Comparison of ENCODE assay signal across 19 cellular contexts in the genomic region with DNA sequence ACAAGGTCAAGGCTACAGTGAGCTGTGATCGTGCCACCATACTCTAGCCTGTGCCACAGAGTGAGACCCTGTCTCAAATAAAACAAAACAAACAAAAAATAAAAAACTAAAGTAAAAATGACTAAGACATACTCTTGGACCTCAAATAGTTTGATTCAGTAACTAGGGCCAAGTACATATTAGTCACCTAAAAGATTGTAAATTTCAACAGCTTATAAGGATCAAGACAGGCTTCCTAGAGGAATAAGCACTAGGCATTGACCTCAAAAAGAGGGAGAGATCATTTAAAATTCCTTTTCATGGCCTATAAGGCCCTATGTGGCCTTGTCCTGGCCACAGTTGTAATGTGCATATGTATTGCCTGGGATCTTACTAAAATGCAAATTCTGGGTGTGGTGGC. TPM values are rescaled to one million over a fixed set of nuclear protein-coding genes. Genes with fewer than 3 reads are reported as not detected.
DNase-seq lines count a peak whose midpoint lies in the region; ATAC-seq and TF ChIP-seq lines count a peak whose summit lies in the region.
"Had no signal": no experiment of that assay in that cellular context is flagged by ENCODE, and none has a peak within 500 bp of the region (broad histone marks: within the 10 kb centered on the region; RNA-seq: fewer than 3 reads in every experiment).

No MANE protein-coding gene starts in this region.

- H3K9me2 ChIP-seq in GM23248 (ENCODE audit: insufficient read depth): no peaks in the 10 kb centered on the region

- no peak overlapping the region for H3K4me2 ChIP-seq in GM23248 (ENCODE audit: unreplicated experiment)
- H3K4me2 ChIP-seq: KMS-11 had no signal

- H3K9ac ChIP-seq in GM23248: no peak overlapping the region
- H3K9ac ChIP-seq: KMS-11 had no signal

- no peaks in the 10 kb centered on the region for H3K9me3 Mint-ChIP-seq in stimulated activated naive CD8-positive, alpha-beta T cell treated with anti-CD3 and anti-CD28 coated beads, Interleukin-15, amount 100 ng/mL, for 72 hours

- ATAC-seq in stimulated activated naive CD8-positive, alpha-beta T cell treated with anti-CD3 and anti-CD28 coated beads, Interleukin-15, amount 100 ng/mL, for 72 hours: no peak
- ATAC-seq: HepG2 had no signal

- H3K4me1 ChIP-seq in GM23248 (ENCODE audit: insufficient read depth): no peaks in the 10 kb centered on the region
- no peaks in the 10 kb centered on the region for H3K4me1 ChIP-seq in breast epithelium
- H3K4me1 ChIP-seq: Caco-2 had no signal

- H3K27me3 ChIP-seq in GM23248 (replicated peaks; ENCODE audit: insufficient read depth) (peaks cover 26% of the 10 kb centered on the region), breast epithelium (no peaks in the 10 kb centered on the region)

- no peaks in the 10 kb centered on the region for H3F3A ChIP-seq in GM23248 (ENCODE audit: insufficient read depth)

- peaks cover 14% of the 10 kb centered on the region for H3K4me1 Mint-ChIP-seq in stimulated activated naive CD8-positive, alpha-beta T cell treated with anti-CD3 and anti-CD28 coated beads, Interleukin-15, amount 100 ng/mL, for 72 hours
- H3K4me1 Mint-ChIP-seq: CD4-positive, CD25-positive, alpha-beta regulatory T cell had no signal

- H3K27me3 Mint-ChIP-seq in stimulated activated naive CD8-positive, alpha-beta T cell treated with anti-CD3 and anti-CD28 coated beads, Interleukin-15, amount 100 ng/mL, for 72 hours: no peaks in the 10 kb centered on the region
- H3K27me3 Mint-ChIP-seq: B cell; CD4-positive, CD25-positive, alpha-beta regulatory T cell had no signal

- 94 to 100% methylated on average over 1 of the region's 1 CpG for WGBS in GM23248 (ENCODE audit: low coverage in 1 of 2, low lambda C conversion rate in 2 of 2, missing lambda C conversion rate in 2 of 2), 2 experiments

- H3K79me2 ChIP-seq in GM23248 (ENCODE audit: insufficient read depth): no peaks in the 10 kb centered on the region

- no peak overlapping the region for H3K27ac Mint-ChIP-seq in stimulated activated naive CD8-positive, alpha-beta T cell treated with anti-CD3 and anti-CD28 coated beads, Interleukin-15, amount 100 ng/mL, for 72 hours
- H3K27ac Mint-ChIP-seq: B cell; CD4-positive, CD25-positive, alpha-beta regulatory T cell had no signal

- H3K27ac ChIP-seq in GM23248 (no peak overlapping the region), breast epithelium (no peak overlapping the region)
- H3K27ac ChIP-seq: KMS-11, RWPE1 had no signal

- H3K9me3 ChIP-seq in GM23248 (ENCODE audit: low read depth): no peaks in the 10 kb centered on the region
- H3K9me3 ChIP-seq in breast epithelium: peaks cover 0 to 6% of the 10 kb centered on the region in 2 donors
- H3K9me3 ChIP-seq: Caco-2 had no signal

- H3K36me3 ChIP-seq in GM23248 (ENCODE audit: low read depth): no peaks in the 10 kb centered on the region
- no peaks in the 10 kb centered on the region for H3K36me3 ChIP-seq in breast epithelium

- in situ Hi-C loops in GM23248 (cut with MboI): no loop called here

- H2AFZ ChIP-seq in GM23248: no peak overlapping the region

- TF ChIP-seq CTCF in fibroblast of the aortic adventitia (IDR thresholded peaks at IDR 0.05; ENCODE audit: insufficient read depth, low read length) (no peak), breast epithelium (IDR thresholded peaks at IDR 0.05) (no peak)

- no peaks in the 10 kb centered on the region for H4K20me1 ChIP-seq in GM23248 (ENCODE audit: insufficient read depth)

- no peak for TF ChIP-seq POLR2A in breast epithelium (IDR thresholded peaks at IDR 0.05)

- intact Hi-C loops in breast epithelium (cut with DNase I; ENCODE audit: low total_unique reads) (no loop called here), posterior vena cava (cut with DNase I) (no loop called here)

- no peak overlapping the region for H3K4me3 Mint-ChIP-seq in stimulated activated naive CD8-positive, alpha-beta T cell treated with anti-CD3 and anti-CD28 coated beads, Interleukin-15, amount 100 ng/mL, for 72 hours
- H3K4me3 Mint-ChIP-seq: B cell; CD4-positive, CD25-positive, alpha-beta regulatory T cell had no signal

- peak; percentile 28 for DNase-seq in GM23248
- DNase-seq in amniotic epithelial cell (ENCODE audit: low read depth): peak; percentile 58
- peak; percentile 61 for DNase-seq in fibroblast of the aortic adventitia (ENCODE audit: low read depth)
- DNase-seq in stimulated activated naive CD8-positive, alpha-beta T cell treated with anti-CD3 and anti-CD28 coated beads, Interleukin-15, amount 100 ng/mL, for 72 hours: no peak
- no peak for DNase-seq in breast epithelium (ENCODE audit: low spot score in 2 of 2)
- DNase-seq in COLO668 (lab: John Stamatoyannopoulos, UW; ENCODE audit: unreplicated experiment): no peak
- no peak for DNase-seq in posterior vena cava (ENCODE audit: low spot score)
- DNase-seq: ACHN; Caco-2; CD4-positive, CD25-positive, alpha-beta regulatory T cell; GF-D8; NCI-H1417 treated with DMSO at 0.1 percent for 48 hours; NCI-H187 treated with DMSO at 0.1 percent for 48 hours; NCI-H2227 treated with DMSO at 0.1 percent for 48 hours; NCI-H524 had no signal

- H3K4me3 ChIP-seq in GM23248 (no peak overlapping the region), fibroblast of the aortic adventitia (ENCODE audit: low read depth, low read length) (no peak overlapping the region), breast epithelium (no peak overlapping the region)

RNA-seq across cellular contexts. Expression of gene CHST11, which starts 46.0 kb away (rescaled TPM):
- 5.4 and 18.1 TPM in 2 replicates for total RNA-seq in GM23248 (2014; rRNA removed; shearing (Covaris generic))
- polyA plus RNA-seq in GM23248 (2016; fragmentation: Nextera tagmentation; extraction: Ambion mirVana): 3.7 TPM in 2 replicates
- 10.8 and 13.4 TPM in 2 replicates for total RNA-seq in fibroblast of the aortic adventitia (ENCODE audit: low replicate concordance)
- total RNA-seq in breast epithelium: 10 to 100 TPM; 12.5 to 16.4 (median 15.5) TPM
- 10 to 100 TPM; 17.1 to 17.4 TPM for total RNA-seq in posterior vena cava
- total RNA-seq: HepG2 had no signal

Comparison
In these comparisons a context has a peak if more than half of its experiments do, and no peak if none do; other contexts are left out.
1. DNase-seq: peak in GM23248 (single experiment), amniotic epithelial cell (single experiment) and fibroblast of the aortic adventitia (single experiment); none in stimulated activated naive CD8-positive, alpha-beta T cell treated with anti-CD3 and anti-CD28 coated beads, Interleukin-15, amount 100 ng/mL, for 72 hours (0 of 2), breast epithelium (0 of 2), COLO668 (single experiment) and posterior vena cava (single experiment).